9 cellular contexts compared by ENCODE assay signal in genomic region chr1:178581351-178581951, GRCh38.
DNase-seq lines count a peak whose midpoint lies in the region; ATAC-seq and TF ChIP-seq lines count a peak whose summit lies in the region.
"Had no signal": no experiment of that assay in that cellular context is flagged by ENCODE, and none has a peak within 500 bp of the region (broad histone marks: within the 10 kb centered on the region; RNA-seq: fewer than 3 reads in every experiment).

No MANE protein-coding gene starts in this region.

- H3K27ac ChIP-seq in thymus (ENCODE audit: low read depth), result peak overlapping the region; percentile 40
- H3K27ac ChIP-seq in CD4-positive, alpha-beta memory T cell (ENCODE audit: low read depth, low read length), result no peak overlapping the region
- H3K27ac ChIP-seq in gastroesophageal sphincter, result no peak overlapping the region
- H3K27ac ChIP-seq: A549 had no signal

- H3K9me3 ChIP-seq in thymus (ENCODE audit: control insufficient read depth), result peaks cover 1% of the 10 kb centered on the region
- no peaks in the 10 kb centered on the region for H3K9me3 ChIP-seq in CD4-positive, alpha-beta memory T cell (ENCODE audit: control insufficient read depth in 1 of 2, low read length in 2 of 2)
- no peaks in the 10 kb centered on the region for H3K9me3 ChIP-seq in gastroesophageal sphincter
- H3K9me3 ChIP-seq: A549 had no signal

- no peaks in the 10 kb centered on the region for H3K9me3 Mint-ChIP-seq in CD4-positive, alpha-beta memory T cell

- no peak overlapping the region for H3K4me3 ChIP-seq in thymus (ENCODE audit: low read length)
- no peak overlapping the region for H3K4me3 ChIP-seq in CD4-positive, alpha-beta memory T cell (ENCODE audit: low read length in 2 of 2)
- H3K4me3 ChIP-seq in gastroesophageal sphincter, result no peak overlapping the region
- H3K4me3 ChIP-seq: A549 had no signal

- TF ChIP-seq POLR2A in gastroesophageal sphincter (IDR thresholded peaks at IDR 0.05), result no peak

- peak; percentile 58 for DNase-seq in NCI-H748 (lab: John Stamatoyannopoulos, UW; ENCODE audit: unreplicated experiment)
- DNase-seq in NCI-H748 treated with DMSO at 0.1 percent for 48 hours (lab: John Stamatoyannopoulos, UW), result no peak
- peak; percentile 52 for DNase-seq in NCI-H774 (lab: John Stamatoyannopoulos, UW)
- no peak for DNase-seq in CD4-positive, alpha-beta memory T cell
- DNase-seq in stimulated activated CD4-positive, alpha-beta T cell treated with anti-CD3 and anti-CD28 coated beads, Interleukin-12 subunit alpha, Interleukin-12 subunit beta, amount 100 ng/mL, for 4 hours, result no peak

- intact Hi-C loops in CD4-positive, alpha-beta memory T cell (cut with micrococcal nuclease), result no loop called here

- TF ChIP-seq CTCF in gastroesophageal sphincter (IDR thresholded peaks at IDR 0.05), result no peak

- POLR2A ChIA-PET in CD4-positive, alpha-beta memory T cell (lab: Charles Lee; ENCODE audit: partially characterized antibody), result interaction anchor here (0.6 kb wide), 1 partner anchor 855 kb away, joined by 3 read pairs; no protein-coding TSS in a partner anchor

- no peaks in the 10 kb centered on the region for H3K36me3 ChIP-seq in thymus (ENCODE audit: control insufficient read depth, insufficient read depth)
- no peaks in the 10 kb centered on the region for H3K36me3 ChIP-seq in CD4-positive, alpha-beta memory T cell (ENCODE audit: insufficient read depth, low read length)
- H3K36me3 ChIP-seq in gastroesophageal sphincter, result no peaks in the 10 kb centered on the region

- no peak overlapping the region for H3K27ac Mint-ChIP-seq in CD4-positive, alpha-beta memory T cell

- no peaks in the 10 kb centered on the region for H3K27me3 ChIP-seq in thymus (ENCODE audit: control insufficient read depth, insufficient read depth)
- no peaks in the 10 kb centered on the region for H3K27me3 ChIP-seq in CD4-positive, alpha-beta memory T cell (ENCODE audit: insufficient read depth, low read length)
- no peaks in the 10 kb centered on the region for H3K27me3 ChIP-seq in gastroesophageal sphincter

- no peaks in the 10 kb centered on the region for H3K36me3 Mint-ChIP-seq in CD4-positive, alpha-beta memory T cell

- H3K4me1 ChIP-seq in thymus (ENCODE audit: control insufficient read depth, insufficient read depth, low read length) (no peaks in the 10 kb centered on the region), gastroesophageal sphincter (no peaks in the 10 kb centered on the region)
- H3K4me1 ChIP-seq in CD4-positive, alpha-beta memory T cell (ENCODE audit: insufficient read depth, low read length), result no peaks in the 10 kb centered on the region
- H3K4me1 ChIP-seq: A549 had no signal

- TF ChIP-seq EP300 in gastroesophageal sphincter (IDR thresholded peaks at IDR 0.05), result no peak

- H3K4me3 Mint-ChIP-seq in CD4-positive, alpha-beta memory T cell, result no peak overlapping the region

- H3K4me1 Mint-ChIP-seq in CD4-positive, alpha-beta memory T cell, result no peaks in the 10 kb centered on the region

- ATAC-seq in HG02981 (IDR thresholded peaks at IDR 0.05; ENCODE audit: unreplicated experiment) (peak; percentile 74), gastroesophageal sphincter (no peak)
- ATAC-seq: A549 had no signal

- H3K27me3 Mint-ChIP-seq in CD4-positive, alpha-beta memory T cell, result peaks cover 0 to 8% of the 10 kb centered on the region in 2 donors

- CTCF ChIA-PET in CD4-positive, alpha-beta memory T cell (lab: Charles Lee; ENCODE audit: partially characterized antibody), result interaction anchor here (1.4 kb wide), 1 partner anchor 39 kb away, joined by 3 read pairs; no protein-coding TSS in a partner anchor

- 87% methylated on average over 9 of the region's 9 CpGs for WGBS in thymus
- no CpG with 5 or more reads among the region's 9 CpGs for WGBS in gastroesophageal sphincter (ENCODE audit: low coverage in 1 of 2), 2 donors

Comparison
In these comparisons a context has a peak if more than half of its experiments do, and no peak if none do; other contexts are left out.
1. DNase-seq: peak in NCI-H748 (single experiment) and NCI-H774 (single experiment); none in NCI-H748 treated with DMSO at 0.1 percent for 48 hours (single experiment), CD4-positive, alpha-beta memory T cell (0 of 5) and stimulated activated CD4-positive, alpha-beta T cell treated with anti-CD3 and anti-CD28 coated beads, Interleukin-12 subunit alpha, Interleukin-12 subunit beta, amount 100 ng/mL, for 4 hours (single experiment).